31 cellular contexts compared by ENCODE assay signal in genomic region chr2:88613921-88614320, GRCh38. TPM values are rescaled to one million over a fixed set of nuclear protein-coding genes. Genes with fewer than 3 reads are reported as not detected.
DNase-seq lines count a peak whose midpoint lies in the region; ATAC-seq and TF ChIP-seq lines count a peak whose summit lies in the region.
"Had no signal": no experiment of that assay in that cellular context is flagged by ENCODE, and none has a peak within 500 bp of the region (broad histone marks: within the 10 kb centered on the region; RNA-seq: fewer than 3 reads in every experiment).

No MANE protein-coding gene starts in this region.

- H4K20me1 ChIP-seq in IMR-90 (ENCODE audit: insufficient read depth, low read length), result peaks cover 36% of the 10 kb centered on the region
- H4K20me1 ChIP-seq in smooth muscle cell (ENCODE audit: low read depth), result peaks cover 100% of the 10 kb centered on the region
- peaks cover 4% of the 10 kb centered on the region; the same call in 1 of the 2 replicates for H4K20me1 ChIP-seq in GM23338 (replicated peaks; ENCODE audit: insufficient read depth)

- no peak overlapping the region for H2BK5ac ChIP-seq in IMR-90 (ENCODE audit: low read depth, low read length, poor library complexity, severe bottlenecking)

- BruUV-seq in IMR-90 (replicated peaks; lab: Mats Ljungman, UMichigan), result no TSS peak

- no peak for ATAC-seq in Right ventricle myocardium inferior
- ATAC-seq in IMR-90 (ENCODE audit: low read depth), result peak; percentile 14; the same call in 1 of the 2 replicates
- no peak for ATAC-seq in GM21528 (IDR thresholded peaks at IDR 0.05; ENCODE audit: low FRiP score, unreplicated experiment)
- no peak for ATAC-seq in GM23338
- ATAC-seq: activated naive CD4-positive, alpha-beta T cell treated with anti-CD3 and anti-CD28 coated beads, Interleukin-2, amount 50 U/mL, for 72 hours; left lobe of liver; WTC11 had no signal

- no peak overlapping the region for H2AK5ac ChIP-seq in IMR-90 (ENCODE audit: low read depth, low read length)

- no peaks in the 10 kb centered on the region for H3K27me3 Mint-ChIP-seq in GM23338 (ENCODE audit: insufficient read depth, low read depth, poor library complexity)
- H3K27me3 Mint-ChIP-seq: activated CD4-positive, alpha-beta T cell treated with anti-CD3 and anti-CD28 coated beads, Interleukin-2, amount 10 ng/mL, durations not matched to agents 7 days and 5 days; CD4-positive, CD25-positive, alpha-beta regulatory T cell; stimulated activated naive CD8-positive, alpha-beta T cell treated with anti-CD3 and anti-CD28 coated beads, Interleukin-15, Interleukin-2, amounts not matched to agents 100 ng/mL and 50 ng/mL, for 24 hours had no signal

- H2AFZ ChIP-seq in IMR-90 (replicated peaks; ENCODE audit: low read length, poor library complexity) (no peak overlapping the region), smooth muscle cell (ENCODE audit: low read depth) (no peak overlapping the region), GM23338 (no peak overlapping the region)

- H3K9me1 ChIP-seq in IMR-90 (ENCODE audit: insufficient read depth, low read length), result peaks cover 8% of the 10 kb centered on the region

- CTCF ChIA-PET in IMR-90 (lab: Yijun Ruan, JAX), result no interaction called here

- H4K8ac ChIP-seq in IMR-90 (ENCODE audit: low read depth in 2 of 2, low read length in 2 of 2), result no peak overlapping the region; a peak in 1 of 4 replicates

- H3K4ac ChIP-seq in IMR-90 (ENCODE audit: low read depth, low read length), result no peak overlapping the region

- H3K4me1 ChIP-seq in left ventricle myocardium inferior (peaks cover 44% of the 10 kb centered on the region), IMR-90 (ENCODE audit: control insufficient read depth, insufficient read depth, low read length) (peaks cover 10% of the 10 kb centered on the region; the same call in 1 of the 2 replicates), smooth muscle cell (ENCODE audit: low read depth) (peaks cover 24% of the 10 kb centered on the region), GM23338 (ENCODE audit: insufficient read depth) (no peaks in the 10 kb centered on the region)

- in situ Hi-C loops in IMR-90 (cut with MboI; ENCODE audit: low sequenced_read_pairs), result no loop called here

- H3K4me3 Mint-ChIP-seq in GM23338, result no peak overlapping the region
- H3K4me3 Mint-ChIP-seq: activated CD4-positive, alpha-beta T cell treated with anti-CD3 and anti-CD28 coated beads, Interleukin-2, amount 10 ng/mL, durations not matched to agents 7 days and 5 days; CD4-positive, CD25-positive, alpha-beta regulatory T cell; neural crest cell; stimulated activated naive CD8-positive, alpha-beta T cell treated with anti-CD3 and anti-CD28 coated beads, Interleukin-15, Interleukin-2, amounts not matched to agents 100 ng/mL and 50 ng/mL, for 24 hours; WTC11 had no signal

- no peak for TF ChIP-seq POLR2A in IMR-90 (IDR thresholded peaks at IDR 0.05; ENCODE audit: low read depth, low read length)

- H3K36me3 ChIP-seq in left ventricle myocardium inferior (peaks cover 13% of the 10 kb centered on the region), IMR-90 (ENCODE audit: control insufficient read depth, insufficient read depth, low read length) (peaks cover 2% of the 10 kb centered on the region), smooth muscle cell (ENCODE audit: low read depth) (no peaks in the 10 kb centered on the region), GM23338 (ENCODE audit: insufficient read depth) (no peaks in the 10 kb centered on the region; the same call in 1 of the 2 replicates)
- H3K36me3 ChIP-seq: thoracic aorta had no signal

- H3K4me2 ChIP-seq in IMR-90 (ENCODE audit: low read depth, low read length) (no peak overlapping the region), smooth muscle cell (peak overlapping the region; percentile 21), GM23338 (no peak overlapping the region)

- no peaks in the 10 kb centered on the region for H3K27me3 ChIP-seq in left ventricle myocardium inferior (ENCODE audit: low read depth)
- H3K27me3 ChIP-seq in IMR-90 (ENCODE audit: control insufficient read depth, insufficient read depth, low read length), result no peaks in the 10 kb centered on the region
- no peaks in the 10 kb centered on the region for H3K27me3 ChIP-seq in smooth muscle cell (ENCODE audit: low read depth)
- no peaks in the 10 kb centered on the region for H3K27me3 ChIP-seq in GM23338 (ENCODE audit: insufficient read depth)
- H3K27me3 ChIP-seq: pancreas had no signal

- intact Hi-C loops in left ventricle myocardium inferior (cut with micrococcal nuclease) (no loop called here), Right ventricle myocardium inferior (cut with DNase I) (no loop called here), IMR-90 (cut with micrococcal nuclease) (no loop called here)

- H2BK20ac ChIP-seq in IMR-90 (ENCODE audit: low read depth, low read length), result no peak overlapping the region

- no peak overlapping the region for H4K91ac ChIP-seq in IMR-90 (ENCODE audit: insufficient read depth, low read depth, low read length)

- H3K9me3 ChIP-seq in left ventricle myocardium inferior (replicated peaks) (no peaks in the 10 kb centered on the region), IMR-90 (ENCODE audit: control insufficient read depth, insufficient read depth, low read length) (no peaks in the 10 kb centered on the region), smooth muscle cell (replicated peaks; ENCODE audit: low read depth) (no peaks in the 10 kb centered on the region)
- H3K9me3 ChIP-seq: pancreas, thoracic aorta had no signal

- no peak overlapping the region for H2BK120ac ChIP-seq in IMR-90 (ENCODE audit: low read depth, low read length)

- H3K4me1 Mint-ChIP-seq in GM23338, result no peaks in the 10 kb centered on the region
- H3K4me1 Mint-ChIP-seq: neural crest cell, WTC11 had no signal

- TF ChIP-seq RAD21 in IMR-90 (IDR thresholded peaks at IDR 0.05; ENCODE audit: low read length), result no peak

- no peaks in the 10 kb centered on the region; the same call in 2 of the 3 replicates for H3K36me3 Mint-ChIP-seq in GM23338 (ENCODE audit: low read depth)
- H3K36me3 Mint-ChIP-seq: activated naive CD4-positive, alpha-beta T cell treated with anti-CD3 and anti-CD28 coated beads, Interleukin-2, amount 50 U/mL, for 72 hours; WTC11 had no signal

- no peak overlapping the region for H3K56ac ChIP-seq in IMR-90 (ENCODE audit: extremely low read depth, insufficient read depth, low read length)

- dilution Hi-C loops in IMR-90 (cut with HindIII; ENCODE audit: low sequenced_read_pairs, unreplicated experiment), result no loop called here

- H2BK15ac ChIP-seq in IMR-90 (ENCODE audit: low read depth, low read length), result no peak overlapping the region

- H4K5ac ChIP-seq in IMR-90 (ENCODE audit: low read depth, low read length), result no peak overlapping the region

- H3K14ac ChIP-seq in IMR-90 (replicated peaks; ENCODE audit: low read depth, low read length), result no peak overlapping the region

- H3K79me2 ChIP-seq in smooth muscle cell (ENCODE audit: low read depth) (peaks cover 95% of the 10 kb centered on the region), GM23338 (replicated peaks; ENCODE audit: insufficient read depth) (peaks cover 56% of the 10 kb centered on the region)

- no peak overlapping the region for H3K27ac Mint-ChIP-seq in GM23338
- H3K27ac Mint-ChIP-seq: activated CD4-positive, alpha-beta T cell treated with anti-CD3 and anti-CD28 coated beads, Interleukin-2, amount 10 ng/mL, durations not matched to agents 7 days and 5 days; activated naive CD4-positive, alpha-beta T cell treated with anti-CD3 and anti-CD28 coated beads, Interleukin-2, amount 50 U/mL, for 72 hours; CD4-positive, CD25-positive, alpha-beta regulatory T cell; stimulated activated naive CD8-positive, alpha-beta T cell treated with anti-CD3 and anti-CD28 coated beads, Interleukin-15, Interleukin-2, amounts not matched to agents 100 ng/mL and 50 ng/mL, for 24 hours; WTC11 had no signal

- no peak overlapping the region for H3K18ac ChIP-seq in IMR-90 (ENCODE audit: low read depth, low read length)

- DNase-seq in left ventricle myocardium inferior (no peak), Right ventricle myocardium inferior (ENCODE audit: missing footprints) (no peak), IMR-90 (no peak), amniotic epithelial cell (ENCODE audit: low read depth) (peak; percentile 19), smooth muscle cell (lab: John Stamatoyannopoulos, UW; ENCODE audit: unreplicated experiment) (no peak), GM23338 (ENCODE audit: low spot score) (no peak), HUDEP-2 (lab: John Stamatoyannopoulos, UW; ENCODE audit: unreplicated experiment in 76 of 76) (no peak)
- DNase-seq: activated CD4-positive, alpha-beta T cell treated with anti-CD3 and anti-CD28 coated beads, Interleukin-2, amount 10 ng/mL, durations not matched to agents 7 days and 5 days; activated effector memory CD4-positive, alpha-beta T cell treated with Interleukin-2 at 50 U/mL for 16 hours; activated T-cell treated with anti-CD3 and anti-CD28 coated beads, Interleukin-2, amount 50 U/mL, for 1 hour; Calu3; CD4-positive, CD25-positive, alpha-beta regulatory T cell; DMS79 treated with DMSO at 0.1 percent for 48 hours; effector CD8-positive, alpha-beta T cell; GF-D8; KBM-7; NCI-H2029; NCI-H524 treated with DMSO at 0.1 percent for 48 hours; pancreas; retina; SHP77 treated with DMSO at 0.1 percent for 48 hours; stimulated activated CD8-positive, alpha-beta memory T cell treated with anti-CD3 and anti-CD28 coated beads, Interleukin-4, amount 100 ng/mL, for 48 hours; SW 1271; T-helper 9 cell had no signal

- peaks cover 39 to 68% of the 10 kb centered on the region in 2 experiments for H3K79me1 ChIP-seq in IMR-90 (ENCODE audit: low read depth in 1 of 2, low read length in 2 of 2)

- no peak overlapping the region for H3K23ac ChIP-seq in IMR-90 (ENCODE audit: low read depth, low read length)

- WGBS in IMR-90 (ENCODE audit: extremely low coverage in 2 of 2, insufficient read length in 1 of 2), 2 experiments, result no CpG with 5 or more reads among the region's 4 CpGs
- 71% methylated on average over 4 of the region's 4 CpGs for WGBS in smooth muscle cell (ENCODE audit: low lambda C conversion rate)

- H3K27ac ChIP-seq in left ventricle myocardium inferior (replicated peaks) (peak overlapping the region; percentile 19), IMR-90 (ENCODE audit: insufficient read depth, low read length) (no peak overlapping the region), smooth muscle cell (ENCODE audit: low read depth) (peak overlapping the region; percentile 56), GM23338 (ENCODE audit: low read depth) (no peak overlapping the region)
- H3K27ac ChIP-seq: thoracic aorta had no signal

- H3K9me3 Mint-ChIP-seq in GM23338, result no peaks in the 10 kb centered on the region
- H3K9me3 Mint-ChIP-seq: activated CD4-positive, alpha-beta T cell treated with anti-CD3 and anti-CD28 coated beads, Interleukin-2, amount 10 ng/mL, durations not matched to agents 7 days and 5 days; activated naive CD4-positive, alpha-beta T cell treated with anti-CD3 and anti-CD28 coated beads, Interleukin-2, amount 50 U/mL, for 72 hours; CD4-positive, CD25-positive, alpha-beta regulatory T cell; neural crest cell; stimulated activated naive CD8-positive, alpha-beta T cell treated with anti-CD3 and anti-CD28 coated beads, Interleukin-15, Interleukin-2, amounts not matched to agents 100 ng/mL and 50 ng/mL, for 24 hours; WTC11 had no signal

- H3K4me3 ChIP-seq in left ventricle myocardium inferior, result no peak overlapping the region
- no peak overlapping the region for H3K4me3 ChIP-seq in IMR-90 (ENCODE audit: insufficient read depth, low read depth, low read length)
- no peak overlapping the region for H3K4me3 ChIP-seq in smooth muscle cell
- no peak overlapping the region for H3K4me3 ChIP-seq in GM23338
- H3K4me3 ChIP-seq: pancreas, thoracic aorta had no signal

- no peak for TF ChIP-seq CTCF in left ventricle myocardium inferior (IDR thresholded peaks at IDR 0.05; ENCODE audit: borderline replicate concordance)
- no peak for TF ChIP-seq CTCF in IMR-90 (conservative IDR thresholded peaks at IDR 0.05; ENCODE audit: low read depth, low read length)
- no peak for TF ChIP-seq CTCF in smooth muscle cell (IDR thresholded peaks at IDR 0.05; ENCODE audit: borderline replicate concordance, insufficient read depth, poor library complexity, severe bottlenecking)
- TF ChIP-seq CTCF in GM23338 (conservative IDR thresholded peaks at IDR 0.05; ENCODE audit: low read depth in 2 of 2), result no peak

- H3K9ac ChIP-seq in IMR-90 (ENCODE audit: low read depth, low read length) (no peak overlapping the region), smooth muscle cell (ENCODE audit: low read depth) (no peak overlapping the region)

- H3F3A ChIP-seq in smooth muscle cell (ENCODE audit: low read depth), result peaks cover 26% of the 10 kb centered on the region
- H3F3A ChIP-seq in GM23338 (replicated peaks; ENCODE audit: low read depth), result no peaks in the 10 kb centered on the region

- H2AK9ac ChIP-seq in IMR-90 (replicated peaks; ENCODE audit: low read depth, low read length, poor library complexity), result no peak overlapping the region

- POLR2A ChIA-PET in IMR-90 (lab: Charles Lee; ENCODE audit: unreplicated experiment), result no interaction called here

- peaks cover 3% of the 10 kb centered on the region; the same call in 1 of the 2 replicates for H3K9me2 ChIP-seq in GM23338 (ENCODE audit: insufficient read depth)

RNA-seq across cellular contexts. Expression of gene EIF2AK3, which starts 13.3 kb away (rescaled TPM):
- total RNA-seq in left ventricle myocardium inferior, result 8.2 TPM
- 4.3 TPM for total RNA-seq in Right ventricle myocardium inferior
- 20.3 and 22.8 TPM in 2 replicates for total RNA-seq in IMR-90 (2012; rRNA removed)
- 5.3 and 7.9 TPM in 2 replicates for polyA plus RNA-seq in IMR-90 (2012; rRNA removed)
- polyA plus RNA-seq in IMR-90 (2012; cell fraction: cytosol; rRNA removed), result 1.3 and 2.0 TPM in 2 replicates
- polyA plus RNA-seq in IMR-90 (2012; cell fraction: nucleus; rRNA removed; ENCODE audit: low replicate concordance), result 2.4 and 29.3 TPM in 2 replicates
- 53.4 and 61.6 TPM in 2 replicates for total RNA-seq in smooth muscle cell
- polyA plus RNA-seq in smooth muscle cell, result 16.2 and 18.0 TPM in 2 replicates
- 23.2 and 24.2 TPM in 2 replicates for total RNA-seq in GM23338 (2014; rRNA removed; shearing (Covaris generic))
- polyA plus RNA-seq in GM23338 (2016; fragmentation: Nextera tagmentation; extraction: Ambion mirVana), result 4.3 and 5.9 TPM in 2 replicates

Comparison
In these comparisons a context has a peak if more than half of its experiments do, and no peak if none do; other contexts are left out.
1. H3K27ac ChIP-seq: peak in left ventricle myocardium inferior (single experiment) and smooth muscle cell (single experiment); none in IMR-90 (single experiment) and GM23338 (single experiment).